In the genomic region with DNA sequence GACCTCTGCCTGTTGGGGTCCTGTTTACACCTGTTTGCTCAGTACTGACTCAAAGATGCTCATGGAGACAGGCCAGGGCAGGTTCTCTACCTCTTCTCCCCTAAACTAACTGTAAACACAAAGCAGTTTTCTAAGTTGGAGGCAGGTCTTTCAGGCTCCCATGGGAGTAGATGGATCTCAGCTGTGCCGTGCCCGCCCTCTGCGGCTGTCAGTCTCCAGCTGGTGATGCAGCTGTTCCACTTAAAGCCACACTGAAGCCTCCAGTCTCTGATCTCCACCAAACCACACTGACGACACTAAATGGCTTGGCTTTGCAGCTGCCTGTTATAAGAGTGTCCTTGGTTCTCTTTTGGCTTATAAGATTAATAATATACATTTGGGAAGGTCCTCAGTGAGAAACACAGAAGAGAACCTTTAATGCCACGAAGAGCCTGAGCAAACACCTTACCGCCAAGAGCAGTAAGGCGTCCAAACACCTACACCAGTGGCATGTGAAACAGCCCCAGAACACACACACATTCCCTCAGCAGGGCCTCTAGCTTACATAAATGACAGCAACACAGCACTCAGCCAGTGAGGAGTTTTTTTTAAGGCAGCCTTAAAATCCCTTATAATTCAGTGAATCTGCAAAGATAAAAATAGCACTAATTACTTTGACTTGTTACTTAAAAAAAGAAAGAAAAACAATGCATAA, we compare ENCODE assay signal across 1 cellular context.
TF ChIP-seq lines count a peak whose summit lies in the region.

No MANE protein-coding gene starts in this region.

TF ChIP-seq in GM23338, 12 proteins besides CTCF, POLR2A, EP300 and RAD21 (continued from another document):
- TF ChIP-seq ZNF462 (CRISPR knock-in tag; IDR thresholded peaks at IDR 0.05) (no peak), JUNB (IDR thresholded peaks at IDR 0.05; ENCODE audit: unreplicated experiment) (no peak), POLR2AphosphoS5 (IDR thresholded peaks at IDR 0.05; ENCODE audit: low read depth) (no peak)
TF ChIP-seq in GM23338: peak in this region for 0.
